Comparison of ENCODE assay signal across 23 cellular contexts in genomic region chr17:68963958-68964357, GRCh38. TPM values are rescaled to one million over a fixed set of nuclear protein-coding genes. Genes with fewer than 3 reads are reported as not detected.
DNase-seq lines count a peak whose midpoint lies in the region; ATAC-seq, FAIRE-seq and TF ChIP-seq lines count a peak whose summit lies in the region.
"Had no signal": no experiment of that assay in that cellular context is flagged by ENCODE, and none has a peak within 500 bp of the region (broad histone marks: within the 10 kb centered on the region; RNA-seq: fewer than 3 reads in every experiment).

No MANE protein-coding gene starts in this region.

- H3F3A ChIP-seq in PC-9 (ENCODE audit: insufficient read depth, low read depth): no peaks in the 10 kb centered on the region

- no peak overlapping the region for H3K4me2 ChIP-seq in osteoblast (ENCODE audit: insufficient read depth, low read length)
- H3K4me2 ChIP-seq in PC-9: no peak overlapping the region
- H3K4me2 ChIP-seq: BLaER1 had no signal

- no peak overlapping the region for H3K4me3 ChIP-seq in heart left ventricle
- no peak overlapping the region for H3K4me3 ChIP-seq in osteoblast (ENCODE audit: insufficient read depth, low read length)
- H3K4me3 ChIP-seq in PC-9: no peak overlapping the region
- H3K4me3 ChIP-seq: BLaER1 had no signal

- no peaks in the 10 kb centered on the region for H3K79me2 ChIP-seq in osteoblast (ENCODE audit: insufficient read depth, low read length)
- H3K79me2 ChIP-seq in PC-9 (ENCODE audit: low read depth): no peaks in the 10 kb centered on the region

- H4K20me1 ChIP-seq in osteoblast (ENCODE audit: insufficient read depth, low read length) (no peaks in the 10 kb centered on the region), PC-9 (ENCODE audit: insufficient read depth) (no peaks in the 10 kb centered on the region)
- H4K20me1 ChIP-seq: BLaER1 had no signal

- no peaks in the 10 kb centered on the region for H3K36me3 ChIP-seq in heart left ventricle
- no peaks in the 10 kb centered on the region for H3K36me3 ChIP-seq in osteoblast (ENCODE audit: insufficient read depth, low read length)
- H3K36me3 ChIP-seq in PC-9 (ENCODE audit: low read depth): no peaks in the 10 kb centered on the region
- H3K36me3 ChIP-seq: BLaER1 had no signal

- H3K4me1 ChIP-seq in heart left ventricle: peaks cover 0 to 14% (median 0%) of the 10 kb centered on the region in 12 donors
- H3K4me1 ChIP-seq in osteoblast (ENCODE audit: insufficient read depth, low read length): no peaks in the 10 kb centered on the region
- H3K4me1 ChIP-seq in PC-9 (replicated peaks; ENCODE audit: insufficient read depth): no peaks in the 10 kb centered on the region
- H3K4me1 ChIP-seq: BLaER1 had no signal

- TF ChIP-seq CTCF in heart left ventricle (IDR thresholded peaks at IDR 0.05) (no peak), osteoblast (IDR thresholded peaks at IDR 0.05; ENCODE audit: extremely low read depth, low read depth, low read length) (no peak), PC-9 (conservative IDR thresholded peaks at IDR 0.05) (no peak)

- POLR2A ChIA-PET in PC-9 (lab: Charles Lee; ENCODE audit: unreplicated experiment): no interaction called here

- intact Hi-C loops in Right ventricle myocardium inferior (cut with DNase I) (loop anchor here (5.0 to 10.0 kb wide), 2 partner anchors 81 to 172 kb away; no protein-coding TSS in a partner anchor), cardiac septum (cut with DNase I) (no loop called here), heart left ventricle (cut with DNase I) (no loop called here), PC-9 (cut with micrococcal nuclease; ENCODE audit: unreplicated experiment) (no loop called here)

- no peak for TF ChIP-seq POLR2A in heart left ventricle (IDR thresholded peaks at IDR 0.05)

- peaks cover 7% of the 10 kb centered on the region; the same call in 1 of the 2 replicates for H3K9me2 ChIP-seq in PC-9 (ENCODE audit: insufficient read depth)

- FAIRE-seq in frontal cortex (lab: Jason Lieb, UNC): no peak

- DNase-seq in Right ventricle myocardium inferior (ENCODE audit: missing footprints) (no peak), cardiac septum (ENCODE audit: low spot score) (no peak), heart left ventricle (peak in 1 of 5 donors; percentile 52), osteoblast (ENCODE audit: insufficient read length, low spot score, missing footprints) (peak; percentile 3), PC-9 (no peak), epidermal melanocyte (ENCODE audit: insufficient read length, low spot score) (no peak), frontal cortex (ENCODE audit: low spot score in 2 of 2) (no peak)
- DNase-seq: ACHN; CD4-positive, alpha-beta T cell; COR-L47; DMS79; H7; Kasumi-1; NCI-H1417 treated with DMSO at 0.1 percent for 48 hours; NCI-H187 treated with DMSO at 0.1 percent for 48 hours; NCI-H2107; NCI-H446 treated with DMSO at 0.1 percent for 48 hours; NCI-H526 treated with DMSO at 0.1 percent for 48 hours; OCI-M1; SHP77 had no signal

- 83 to 89% (median 85%) methylated on average over 4 of the region's 4 CpGs for WGBS in heart left ventricle, 4 donors

- ATAC-seq in Right ventricle myocardium inferior (peak; percentile 85), heart left ventricle (peak; percentile 47 to 90 (median 77)), GM18873 (IDR thresholded peaks at IDR 0.05; ENCODE audit: low FRiP score, unreplicated experiment) (no peak)

- peak overlapping the region in 4 of 12 donors; percentile 5 to 44 (median 18) for H3K27ac ChIP-seq in heart left ventricle
- H3K27ac ChIP-seq in osteoblast (ENCODE audit: low read depth, low read length): no peak overlapping the region
- no peak overlapping the region for H3K27ac ChIP-seq in PC-9
- H3K27ac ChIP-seq: 22Rv1, BLaER1 had no signal

- no peaks in the 10 kb centered on the region for H3K27me3 ChIP-seq in heart left ventricle
- H3K27me3 ChIP-seq in osteoblast (ENCODE audit: insufficient read depth, low read length): no peaks in the 10 kb centered on the region
- H3K27me3 ChIP-seq in PC-9 (ENCODE audit: insufficient read depth, low read depth): no peaks in the 10 kb centered on the region
- H3K27me3 ChIP-seq: BLaER1 had no signal

- BruUV-seq in PC-9 (replicated peaks; lab: Mats Ljungman, UMichigan): no TSS peak

- H2AFZ ChIP-seq in osteoblast (ENCODE audit: low read length) (no peak overlapping the region), PC-9 (no peak overlapping the region)

- CTCF ChIA-PET in PC-9 (lab: Charles Lee): no interaction called here

- H3K9me3 ChIP-seq in heart left ventricle (peaks cover 0 to 2% (median 0%) of the 10 kb centered on the region in 12 donors), osteoblast (ENCODE audit: low read depth, low read length) (no peaks in the 10 kb centered on the region), PC-9 (ENCODE audit: insufficient read depth, low read depth) (no peaks in the 10 kb centered on the region; the same call in 1 of the 2 replicates)

RNA-seq across cellular contexts. Expression of gene ABCA8, which starts 8.8 kb away (rescaled TPM):
- total RNA-seq in Right ventricle myocardium inferior (60.3 TPM), cardiac septum (25.4 TPM), heart left ventricle (10 to 100 TPM; 24.7 to 71.0 (median 44.7) TPM), osteoblast (29.2 and 36.2 TPM in 2 replicates), PC-9 (2021) (not detected in 2 replicates), frontal cortex (4.5 TPM)
- polyA plus RNA-seq in heart left ventricle: 10 to 100 TPM; 13.4 to 22.6 TPM
- total RNA-seq: CD4-positive, alpha-beta T cell; H7 had no signal
